ENCODE assay signal across 8 cellular contexts in genomic region chr11:34585870-34586654, GRCh38. TPM values are rescaled to one million over a fixed set of nuclear protein-coding genes. Genes with fewer than 3 reads are reported as not detected.
DNase-seq lines count a peak whose midpoint lies in the region; ATAC-seq and TF ChIP-seq lines count a peak whose summit lies in the region.

No MANE protein-coding gene starts in this region.

- DNase-seq in stimulated activated naive CD8-positive, alpha-beta T cell treated with anti-CD3 and anti-CD28 coated beads, Interleukin-15, Interleukin-2, amounts not matched to agents 100 U/mL and 50 U/mL, for 24 hours = no peak
- DNase-seq in stimulated activated naive CD8-positive, alpha-beta T cell treated with anti-CD3 and anti-CD28 coated beads, Interleukin-15, amount 100 ng/mL, for 72 hours = no peak
- DNase-seq in NCI-H2029 (lab: John Stamatoyannopoulos, UW) (peak; percentile 28), ascending aorta (ENCODE audit: low spot score in 2 of 2) (no peak), left ventricle myocardium inferior (no peak)
- DNase-seq in activated T-helper 2 cell treated with anti-CD3 and anti-CD28 coated beads, Interferon-gamma antibody, Interleukin-2, Interleukin-4, amounts not matched to agents 10 μg/mL and 5 μg/mL and 100 μg/mL, durations not matched to agents 14 hours and 24 hours and 36 hours (ENCODE audit: low spot score) = no peak

- no peak overlapping the region for H3K27ac ChIP-seq in ascending aorta
- no peak overlapping the region for H3K27ac ChIP-seq in left ventricle myocardium inferior (replicated peaks)
- peak overlapping the region in 14 of 21 experiments; percentile 5 to 65 (median 40) for H3K27ac ChIP-seq in skin epidermis

- no peak overlapping the region for H3K27ac Mint-ChIP-seq in stimulated activated naive CD8-positive, alpha-beta T cell treated with anti-CD3 and anti-CD28 coated beads, Interleukin-15, amount 100 ng/mL, for 72 hours
- no peak overlapping the region for H3K27ac Mint-ChIP-seq in activated T-helper 2 cell treated with anti-CD3 and anti-CD28 coated beads, Interferon-gamma antibody, Interleukin-2, Interleukin-4, amounts not matched to agents 10 μg/mL and 5 μg/mL and 100 μg/mL, durations not matched to agents 14 hours and 24 hours and 36 hours

- H3K36me3 ChIP-seq in ascending aorta = no peaks in the 10 kb centered on the region
- no peaks in the 10 kb centered on the region for H3K36me3 ChIP-seq in left ventricle myocardium inferior

- peaks cover 8% of the 10 kb centered on the region for H3K4me1 Mint-ChIP-seq in stimulated activated naive CD8-positive, alpha-beta T cell treated with anti-CD3 and anti-CD28 coated beads, Interleukin-15, amount 100 ng/mL, for 72 hours
- peaks cover 2% of the 10 kb centered on the region for H3K4me1 Mint-ChIP-seq in activated T-helper 2 cell treated with anti-CD3 and anti-CD28 coated beads, Interferon-gamma antibody, Interleukin-2, Interleukin-4, amounts not matched to agents 10 μg/mL and 5 μg/mL and 100 μg/mL, durations not matched to agents 14 hours and 24 hours and 36 hours (ENCODE audit: low read depth)

- H3K9me3 ChIP-seq in ascending aorta = no peaks in the 10 kb centered on the region
- no peaks in the 10 kb centered on the region for H3K9me3 ChIP-seq in left ventricle myocardium inferior (replicated peaks)

- H3K4me3 ChIP-seq in ascending aorta (peak overlapping the region in 1 of 2 donors; percentile 9), left ventricle myocardium inferior (peak overlapping the region; percentile 38), skin epidermis (no peak overlapping the region)

- TF ChIP-seq CTCF in ascending aorta (IDR thresholded peaks at IDR 0.05) = peak; percentile 49 to 66 (median 59)
- TF ChIP-seq CTCF in left ventricle myocardium inferior (IDR thresholded peaks at IDR 0.05; ENCODE audit: borderline replicate concordance) = peak; percentile 75

- no peaks in the 10 kb centered on the region for H3K9me3 Mint-ChIP-seq in stimulated activated naive CD8-positive, alpha-beta T cell treated with anti-CD3 and anti-CD28 coated beads, Interleukin-15, amount 100 ng/mL, for 72 hours
- no peaks in the 10 kb centered on the region for H3K9me3 Mint-ChIP-seq in activated T-helper 2 cell treated with anti-CD3 and anti-CD28 coated beads, Interferon-gamma antibody, Interleukin-2, Interleukin-4, amounts not matched to agents 10 μg/mL and 5 μg/mL and 100 μg/mL, durations not matched to agents 14 hours and 24 hours and 36 hours

- no peaks in the 10 kb centered on the region for H3K27me3 ChIP-seq in ascending aorta
- H3K27me3 ChIP-seq in left ventricle myocardium inferior (ENCODE audit: low read depth) = peaks cover 14% of the 10 kb centered on the region

- H3K27me3 Mint-ChIP-seq in stimulated activated naive CD8-positive, alpha-beta T cell treated with anti-CD3 and anti-CD28 coated beads, Interleukin-15, amount 100 ng/mL, for 72 hours = peaks cover 52% of the 10 kb centered on the region
- H3K27me3 Mint-ChIP-seq in activated T-helper 2 cell treated with anti-CD3 and anti-CD28 coated beads, Interferon-gamma antibody, Interleukin-2, Interleukin-4, amounts not matched to agents 10 μg/mL and 5 μg/mL and 100 μg/mL, durations not matched to agents 14 hours and 24 hours and 36 hours (ENCODE audit: low read depth) = peaks cover 51% of the 10 kb centered on the region

- no peak overlapping the region for H3K4me3 Mint-ChIP-seq in stimulated activated naive CD8-positive, alpha-beta T cell treated with anti-CD3 and anti-CD28 coated beads, Interleukin-15, amount 100 ng/mL, for 72 hours
- no peak overlapping the region for H3K4me3 Mint-ChIP-seq in activated T-helper 2 cell treated with anti-CD3 and anti-CD28 coated beads, Interferon-gamma antibody, Interleukin-2, Interleukin-4, amounts not matched to agents 10 μg/mL and 5 μg/mL and 100 μg/mL, durations not matched to agents 14 hours and 24 hours and 36 hours (ENCODE audit: low read depth)

- H3K36me3 Mint-ChIP-seq in activated T-helper 2 cell treated with anti-CD3 and anti-CD28 coated beads, Interferon-gamma antibody, Interleukin-2, Interleukin-4, amounts not matched to agents 10 μg/mL and 5 μg/mL and 100 μg/mL, durations not matched to agents 14 hours and 24 hours and 36 hours (ENCODE audit: low read depth) = no peaks in the 10 kb centered on the region

- ATAC-seq in stimulated activated naive CD8-positive, alpha-beta T cell treated with anti-CD3 and anti-CD28 coated beads, Interleukin-15, Interleukin-2, amounts not matched to agents 100 U/mL and 50 U/mL, for 24 hours = peak; percentile 23
- ATAC-seq in stimulated activated naive CD8-positive, alpha-beta T cell treated with anti-CD3 and anti-CD28 coated beads, Interleukin-15, amount 100 ng/mL, for 72 hours = no peak
- peak; percentile 89 for ATAC-seq in HG02642 (IDR thresholded peaks at IDR 0.05; ENCODE audit: poor library complexity, unreplicated experiment)

- intact Hi-C loops in ascending aorta (cut with DNase I) = loop anchor here (5.0 to 10.0 kb wide), 3 partner anchors 306 to 899 kb away; no protein-coding TSS in a partner anchor
- intact Hi-C loops in left ventricle myocardium inferior (cut with micrococcal nuclease) = loop anchor here (2.0 to 10.0 kb wide), 2 partner anchors 305 to 809 kb away; no protein-coding TSS in a partner anchor
- intact Hi-C loops in activated T-helper 2 cell treated with anti-CD3 and anti-CD28 coated beads, Interferon-gamma antibody, Interleukin-2, Interleukin-4, amounts not matched to agents 10 μg/mL and 5 μg/mL and 100 μg/mL, durations not matched to agents 14 hours and 24 hours and 36 hours (cut with micrococcal nuclease) = loop anchor here (1.0 to 2.0 kb wide), 2 partner anchors 305 to 805 kb away; no protein-coding TSS in a partner anchor

- H3K4me1 ChIP-seq in ascending aorta (no peaks in the 10 kb centered on the region), left ventricle myocardium inferior (peaks cover 7% of the 10 kb centered on the region)

RNA-seq across cellular contexts. Expression of gene EHF, which starts 34.8 kb away (rescaled TPM):
- total RNA-seq in ascending aorta (not detected), left ventricle myocardium inferior (1.6 TPM)
- not detected in 2 replicates for total RNA-seq in activated T-helper 2 cell treated with anti-CD3 and anti-CD28 coated beads, Interferon-gamma antibody, Interleukin-2, Interleukin-4, amounts not matched to agents 10 μg/mL and 5 μg/mL and 100 μg/mL, durations not matched to agents 14 hours and 24 hours and 36 hours

Comparison
In these comparisons a context has a peak if more than half of its experiments do, and no peak if none do; other contexts are left out.
1. H3K27ac ChIP-seq: peak in skin epidermis (14 of 21); none in ascending aorta (0 of 2) and left ventricle myocardium inferior (single experiment).